Comparison of ENCODE assay signal across 16 cellular contexts in genomic region chr2:236944561-236944960, GRCh38.
DNase-seq lines count a peak whose midpoint lies in the region; ATAC-seq and TF ChIP-seq lines count a peak whose summit lies in the region.
"Had no signal": no experiment of that assay in that cellular context is flagged by ENCODE, and none has a peak within 500 bp of the region (broad histone marks: within the 10 kb centered on the region; RNA-seq: fewer than 3 reads in every experiment).

No MANE protein-coding gene starts in this region.

- H3K27ac ChIP-seq in lung (ENCODE audit: low read depth in 1 of 2, low read length in 1 of 2) (no peak overlapping the region), sigmoid colon (no peak overlapping the region), Peyer's patch (no peak overlapping the region)
- H3K27ac ChIP-seq: 22Rv1, A549, BLaER1, GM23248 had no signal

- TF ChIP-seq POLR2A in sigmoid colon (IDR thresholded peaks at IDR 0.05) (no peak), Peyer's patch (IDR thresholded peaks at IDR 0.05) (no peak)

- TF ChIP-seq CTCF in lung (IDR thresholded peaks at IDR 0.05; ENCODE audit: control extremely low read depth, extremely low read depth): no peak
- no peak for TF ChIP-seq CTCF in sigmoid colon (IDR thresholded peaks at IDR 0.05)
- TF ChIP-seq CTCF in Peyer's patch (IDR thresholded peaks at IDR 0.05): no peak

- peak; percentile 33 for DNase-seq in activated CD8-positive, alpha-beta memory T cell treated with anti-CD3 and anti-CD28 coated beads for 24 hours
- DNase-seq in activated CD8-positive, alpha-beta memory T cell treated with anti-CD3 and anti-CD28 coated beads, Interleukin-2, amount 50 U/mL, for 48 hours: no peak
- DNase-seq in lung (ENCODE audit: low spot score) (peak; percentile 22), sigmoid colon (peak; percentile 32), RKO (ENCODE audit: low spot score) (no peak), HK-2 (ENCODE audit: unreplicated experiment) (no peak), Peyer's patch (no peak)
- DNase-seq: AML-193; CD4-positive, alpha-beta memory T cell; DMS153; GDM1; GM23248 had no signal

- TF ChIP-seq EP300 in sigmoid colon (IDR thresholded peaks at IDR 0.05): no peak

- peaks cover 0 to 1% of the 10 kb centered on the region in 2 donors for H3K4me1 ChIP-seq in lung (ENCODE audit: control insufficient read depth in 2 of 2, insufficient read depth in 2 of 2, low read length in 2 of 2)
- H3K4me1 ChIP-seq in sigmoid colon: no peaks in the 10 kb centered on the region
- peaks cover 0 to 3% (median 0%) of the 10 kb centered on the region in 4 donors for H3K4me1 ChIP-seq in Peyer's patch
- H3K4me1 ChIP-seq: A549, HAP-1 had no signal

- intact Hi-C loops in sigmoid colon (cut with DNase I): no loop called here

- 97 to 99% methylated on average over 7 of the region's 7 CpGs for WGBS in lung, 2 donors
- WGBS in sigmoid colon, 2 donors: 78 to 94% methylated on average over 7 of the region's 7 CpGs

- H3K36me3 ChIP-seq in lung (ENCODE audit: control insufficient read depth in 2 of 2, insufficient read depth in 2 of 2, low read length in 2 of 2): no peaks in the 10 kb centered on the region
- H3K36me3 ChIP-seq in sigmoid colon: no peaks in the 10 kb centered on the region
- H3K36me3 ChIP-seq in Peyer's patch: no peaks in the 10 kb centered on the region
- H3K36me3 ChIP-seq: BLaER1, HAP-1 had no signal

- no peaks in the 10 kb centered on the region for H3K27me3 ChIP-seq in lung (ENCODE audit: control insufficient read depth, insufficient read depth)
- no peaks in the 10 kb centered on the region for H3K27me3 ChIP-seq in sigmoid colon
- H3K27me3 ChIP-seq in Peyer's patch: no peaks in the 10 kb centered on the region
- H3K27me3 ChIP-seq: BLaER1 had no signal

- ATAC-seq in lung (ENCODE audit: insufficient read depth, low FRiP score): no peak
- ATAC-seq: A549 had no signal

- H3K4me3 ChIP-seq in lung: no peak overlapping the region
- no peak overlapping the region for H3K4me3 ChIP-seq in sigmoid colon
- H3K4me3 ChIP-seq in Peyer's patch: no peak overlapping the region
- H3K4me3 ChIP-seq: A549, BLaER1, GM23248, HAP-1 had no signal

- H3K9me3 ChIP-seq in lung (ENCODE audit: control insufficient read depth in 2 of 2, insufficient read depth in 1 of 2, low read length in 1 of 2) (no peaks in the 10 kb centered on the region), sigmoid colon (no peaks in the 10 kb centered on the region), Peyer's patch (no peaks in the 10 kb centered on the region)
- H3K9me3 ChIP-seq: A549, BLaER1, HAP-1 had no signal

Comparison
In these comparisons a context has a peak if more than half of its experiments do, and no peak if none do; other contexts are left out.
1. DNase-seq: peak in activated CD8-positive, alpha-beta memory T cell treated with anti-CD3 and anti-CD28 coated beads for 24 hours (single experiment), lung (single experiment) and sigmoid colon (single experiment); none in activated CD8-positive, alpha-beta memory T cell treated with anti-CD3 and anti-CD28 coated beads, Interleukin-2, amount 50 U/mL, for 48 hours (single experiment), RKO (single experiment), HK-2 (single experiment) and Peyer's patch (0 of 3).